28 cellular contexts compared by ENCODE assay signal in the genomic region with DNA sequence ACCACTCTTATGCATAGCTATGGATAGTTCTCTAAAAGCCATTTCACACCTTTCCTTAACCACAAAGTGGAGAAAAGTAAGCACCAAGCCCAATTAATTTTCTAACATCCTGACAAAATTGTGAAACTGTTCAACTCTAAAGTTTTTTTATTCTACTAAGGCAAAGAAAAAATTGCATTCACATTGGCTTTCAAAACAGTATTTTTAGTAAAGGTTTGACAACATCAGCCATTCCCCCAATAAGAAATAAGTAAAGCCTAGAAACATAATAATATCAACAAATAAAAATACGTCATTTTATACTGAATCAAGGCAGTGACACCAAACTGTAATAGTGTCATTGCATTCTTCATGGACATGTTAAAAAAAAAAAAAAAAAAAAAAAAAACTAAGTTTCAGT. TPM values are rescaled to one million over a fixed set of nuclear protein-coding genes. Genes with fewer than 3 reads are reported as not detected.
DNase-seq lines count a peak whose midpoint lies in the region; ATAC-seq and TF ChIP-seq lines count a peak whose summit lies in the region.
"Had no signal": no experiment of that assay in that cellular context is flagged by ENCODE, and none has a peak within 500 bp of the region (broad histone marks: within the 10 kb centered on the region; RNA-seq: fewer than 3 reads in every experiment).

No MANE protein-coding gene starts in this region.

- no peak overlapping the region for H3K4me2 ChIP-seq in smooth muscle cell
- H3K4me2 ChIP-seq: BLaER1 had no signal

- H3K9me3 Mint-ChIP-seq in HFFc6, result no peaks in the 10 kb centered on the region
- H3K9me3 Mint-ChIP-seq: CD14-positive monocyte; CD4-positive, alpha-beta memory T cell; CD4-positive, CD25-positive, alpha-beta regulatory T cell; CD8-positive, alpha-beta memory T cell had no signal

- H3K36me3 ChIP-seq in neutrophil (no peaks in the 10 kb centered on the region), smooth muscle cell (ENCODE audit: low read depth) (no peaks in the 10 kb centered on the region)
- H3K36me3 ChIP-seq: BE2C had no signal

- peak overlapping the region; percentile 60 for H3K27ac ChIP-seq in neutrophil
- H3K27ac ChIP-seq in smooth muscle cell (ENCODE audit: low read depth), result peak overlapping the region; percentile 63
- H3K27ac ChIP-seq: BLaER1 had no signal

- no peak overlapping the region for H3K4me3 Mint-ChIP-seq in HFFc6
- H3K4me3 Mint-ChIP-seq: CD14-positive monocyte; CD4-positive, alpha-beta memory T cell; CD4-positive, CD25-positive, alpha-beta regulatory T cell; CD8-positive, alpha-beta memory T cell had no signal

- peaks cover 97% of the 10 kb centered on the region for H4K20me1 ChIP-seq in smooth muscle cell (ENCODE audit: low read depth)

- peaks cover 36 to 40% of the 10 kb centered on the region in 2 experiments for H3K4me1 ChIP-seq in neutrophil (ENCODE audit: control insufficient read depth in 1 of 2, insufficient read depth in 1 of 2, low read depth in 1 of 2, low read length in 1 of 2)
- H3K4me1 ChIP-seq in smooth muscle cell (ENCODE audit: low read depth), result no peaks in the 10 kb centered on the region

- no peak overlapping the region for H3K4me3 ChIP-seq in neutrophil (ENCODE audit: low read depth in 1 of 2, low read length in 1 of 2)
- no peak overlapping the region for H3K4me3 ChIP-seq in smooth muscle cell
- H3K4me3 ChIP-seq: BLaER1, GM12878 had no signal

- H2AFZ ChIP-seq in smooth muscle cell (ENCODE audit: low read depth), result no peak overlapping the region

- peaks cover 5% of the 10 kb centered on the region; the same call in 1 of the 2 replicates for H3K36me3 Mint-ChIP-seq in HFFc6 (ENCODE audit: low read depth)

- H3K27ac Mint-ChIP-seq in HFFc6, result peak overlapping the region; percentile 73
- H3K27ac Mint-ChIP-seq: CD4-positive, alpha-beta memory T cell; CD4-positive, CD25-positive, alpha-beta regulatory T cell had no signal

- no peaks in the 10 kb centered on the region for H3K27me3 Mint-ChIP-seq in HFFc6 (ENCODE audit: insufficient read depth)
- H3K27me3 Mint-ChIP-seq: CD4-positive, alpha-beta memory T cell; CD4-positive, CD25-positive, alpha-beta regulatory T cell; CD8-positive, alpha-beta memory T cell had no signal

- H3K27me3 ChIP-seq in neutrophil (no peaks in the 10 kb centered on the region), smooth muscle cell (ENCODE audit: low read depth) (no peaks in the 10 kb centered on the region)
- H3K27me3 ChIP-seq: BE2C, BLaER1 had no signal

- no peak for ATAC-seq in GM21423 (IDR thresholded peaks at IDR 0.05; ENCODE audit: unreplicated experiment)
- ATAC-seq: GM12878 had no signal

- DNase-seq in HFFc6 (no peak), NCI-H460 (ENCODE audit: extremely low read depth, low read depth) (peak; percentile 92), smooth muscle cell (lab: John Stamatoyannopoulos, UW; ENCODE audit: unreplicated experiment) (no peak), NCI-H187 treated with DMSO at 0.1 percent for 48 hours (lab: John Stamatoyannopoulos, UW) (no peak), NCI-H1694 (lab: John Stamatoyannopoulos, UW) (no peak)
- no peak for DNase-seq in activated CD4-positive, CD25-positive, alpha-beta regulatory T cell treated with anti-CD3 and anti-CD28 coated beads, Interleukin-2, amount 50 U/mL, for 72 hours
- DNase-seq: 8988T; ACHN; BE2C; C1 segment of cervical spinal cord; CD4-positive, alpha-beta memory T cell; CD4-positive, CD25-positive, alpha-beta regulatory T cell; CD8-positive, alpha-beta memory T cell; COR-L47; DMS 273 treated with DMSO at 0.1 percent for 48 hours; DMS153; DMS53; DMS79; DND-41; EL; GDM1 had no signal

- WGBS in smooth muscle cell (ENCODE audit: low lambda C conversion rate), result 100% methylated on average over 1 of the region's 1 CpG

- H3K9me3 ChIP-seq in neutrophil, result no peaks in the 10 kb centered on the region
- H3K9me3 ChIP-seq in smooth muscle cell (replicated peaks; ENCODE audit: low read depth), result no peaks in the 10 kb centered on the region
- H3K9me3 ChIP-seq: BE2C had no signal

- peaks cover 5% of the 10 kb centered on the region for H3F3A ChIP-seq in smooth muscle cell (ENCODE audit: low read depth)

- TF ChIP-seq CTCF in HFFc6 (IDR thresholded peaks at IDR 0.05) (no peak), neutrophil (IDR thresholded peaks at IDR 0.05) (no peak), smooth muscle cell (IDR thresholded peaks at IDR 0.05; ENCODE audit: borderline replicate concordance, insufficient read depth, poor library complexity, severe bottlenecking) (no peak)

- peaks cover 37% of the 10 kb centered on the region for H3K4me1 Mint-ChIP-seq in HFFc6 (ENCODE audit: low read depth)

- H3K79me2 ChIP-seq in smooth muscle cell (ENCODE audit: low read depth), result peaks cover 95% of the 10 kb centered on the region

- no peak overlapping the region for H3K9ac ChIP-seq in smooth muscle cell (ENCODE audit: low read depth)
- H3K9ac ChIP-seq: BLaER1 had no signal

RNA-seq across cellular contexts. Expression of a gene that starts 11.1 kb away (rescaled TPM):
- total RNA-seq in HFFc6 (2021; fragmentation: NEBNext Ultra II Directional; extraction: Animal tissue kit (Norgen Biotek cat#: 25700)), result 10 to 100 TPM; 32.6 to 40.1 (median 38.8) TPM
- total RNA-seq in NCI-H460 (2014; rRNA removed; shearing (Covaris generic)), result 5.0 and 5.3 TPM in 2 replicates
- 4.7 and 7.2 TPM in 2 replicates for polyA plus RNA-seq in NCI-H460 (2014; cell fraction: nucleus; rRNA removed)
- 32.5 and 39.3 TPM in 2 replicates for total RNA-seq in smooth muscle cell
- polyA plus RNA-seq in smooth muscle cell, result 10.8 and 13.0 TPM in 2 replicates

RNA-seq across cellular contexts. Expression of a gene that starts 59.6 kb away (rescaled TPM):
- total RNA-seq in HFFc6 (2021; fragmentation: NEBNext Ultra II Directional; extraction: Animal tissue kit (Norgen Biotek cat#: 25700)), result 1 to 10 TPM in 2 of 6 experiments, under 1 TPM in 4; 0.23 to 1.6 (median 0.48) TPM
- total RNA-seq in NCI-H460 (2014; rRNA removed; shearing (Covaris generic)), result 0.15 TPM in 1 of 2 replicates, not detected in the other
- polyA plus RNA-seq in NCI-H460 (2014; cell fraction: nucleus; rRNA removed), result 2.2 TPM in 1 of 2 replicates, not detected in the other
- 0.22 and 1.2 TPM in 2 replicates for total RNA-seq in smooth muscle cell
- polyA plus RNA-seq in smooth muscle cell, result 2.5 and 2.7 TPM in 2 replicates
- total RNA-seq: A673, Daoy had no signal
